In the genomic region with DNA sequence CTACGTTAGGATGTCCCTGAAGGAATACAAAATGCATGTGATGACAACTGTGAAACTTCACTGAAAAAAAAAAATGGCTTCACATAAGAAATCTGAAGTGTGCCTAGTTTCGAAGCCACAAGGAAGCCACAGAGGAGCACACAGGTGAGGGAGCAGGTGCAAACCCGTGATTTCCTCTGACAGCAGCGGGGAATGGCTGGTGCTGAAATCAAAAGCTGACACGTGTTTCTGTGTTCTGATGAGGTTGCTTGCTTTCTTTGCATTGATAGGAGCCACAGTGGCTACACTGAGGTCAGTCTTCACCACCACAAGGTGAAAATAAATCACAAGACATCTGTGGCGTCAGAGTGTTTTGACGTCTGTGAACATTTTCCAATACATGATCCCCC, we compare ENCODE assay signal across 16 cellular contexts.
A peak's percentile ranks its signal among the peaks of the same experiment; 100 is the strongest.
DNase-seq lines count a peak whose midpoint lies in the region; ATAC-seq and TF ChIP-seq lines count a peak whose summit lies in the region.
"Had no signal": no experiment of that assay in that cellular context is flagged by ENCODE, and none has a peak within 500 bp of the region (broad histone marks: within the 10 kb centered on the region; RNA-seq: fewer than 3 reads in every experiment).

No MANE protein-coding gene starts in this region.

- no peak overlapping the region for H3K4me3 ChIP-seq in mucosa of descending colon
- H3K4me3 ChIP-seq: hepatocyte, prostate gland, testis had no signal

- ATAC-seq in mucosa of descending colon = peak; percentile 51

- no peak for TF ChIP-seq CTCF in mucosa of descending colon (IDR thresholded peaks at IDR 0.05)

- intact Hi-C loops in mucosa of descending colon (cut with DNase I, micrococcal nuclease) = no loop called here

- no peaks in the 10 kb centered on the region for H3K9me3 ChIP-seq in mucosa of descending colon
- H3K9me3 ChIP-seq: prostate gland, testis had no signal

- peak; percentile 12 for DNase-seq in activated gamma-delta T cell treated with Interleukin-2 at 50 U/mL for 16 hours
- DNase-seq in activated gamma-delta T cell (lab: John Stamatoyannopoulos, UW) = no peak
- peak; percentile 31 for DNase-seq in NCI-H510A (lab: John Stamatoyannopoulos, UW)
- DNase-seq in activated effector memory CD4-positive, alpha-beta T cell treated with Interleukin-2 at 50 U/mL for 16 hours = peak; percentile 31
- no peak for DNase-seq in mucosa of descending colon
- DNase-seq in NCI-H446 treated with DMSO at 0.1 percent for 48 hours (lab: John Stamatoyannopoulos, UW) = no peak
- DNase-seq in hepatic stellate cell (ENCODE audit: low spot score) = no peak
- DNase-seq in NCI-H526 (lab: John Stamatoyannopoulos, UW) = no peak
- DNase-seq: aorta; HFFc6; NCI-H1694 treated with DMSO at 0.1 percent for 48 hours; SHP77; stimulated activated CD4-positive, alpha-beta T cell treated with anti-CD3 and anti-CD28 coated beads, Interleukin-12 subunit alpha, Interleukin-12 subunit beta, amount 100 ng/mL, for 4 hours; testis had no signal

- no peaks in the 10 kb centered on the region for H3K4me1 ChIP-seq in mucosa of descending colon (ENCODE audit: low read depth)
- H3K4me1 ChIP-seq: prostate gland had no signal

- no peaks in the 10 kb centered on the region for H3K36me3 ChIP-seq in mucosa of descending colon (ENCODE audit: low read depth)
- H3K36me3 ChIP-seq: prostate gland had no signal

Comparison
In these comparisons a context has a peak if more than half of its experiments do, and no peak if none do; other contexts are left out.
1. DNase-seq: peak in activated gamma-delta T cell treated with Interleukin-2 at 50 U/mL for 16 hours (single experiment), NCI-H510A (single experiment) and activated effector memory CD4-positive, alpha-beta T cell treated with Interleukin-2 at 50 U/mL for 16 hours (single experiment); none in activated gamma-delta T cell (single experiment), mucosa of descending colon (0 of 3), NCI-H446 treated with DMSO at 0.1 percent for 48 hours (single experiment), hepatic stellate cell (single experiment) and NCI-H526 (0 of 2).